ENCODE assay signal across 34 cellular contexts in the genomic region with DNA sequence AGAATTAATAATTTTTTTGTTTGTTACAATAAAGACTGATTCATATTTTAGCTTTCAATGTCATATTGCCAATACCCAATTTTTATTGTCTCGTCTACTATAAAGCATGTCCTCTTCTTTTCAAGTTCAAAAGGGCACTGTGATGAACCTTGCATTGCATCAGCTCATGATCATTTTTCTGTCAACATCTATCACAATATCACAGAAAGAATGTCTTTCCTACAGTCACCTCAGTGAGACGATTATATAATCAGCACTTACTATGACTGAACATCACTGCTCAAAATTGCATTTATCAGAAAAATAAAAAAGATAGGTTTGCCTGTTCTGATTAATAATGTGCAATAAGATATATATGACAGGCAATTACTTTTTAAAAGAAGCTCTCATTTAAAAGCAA.
"Had no signal": no experiment of that assay in that cellular context is flagged by ENCODE, and none has a peak within 500 bp of the region (broad histone marks: within the 10 kb centered on the region; RNA-seq: fewer than 3 reads in every experiment).

No MANE protein-coding gene starts in this region.

- H3K36me3 ChIP-seq: MG63 had no signal

- H3K9ac ChIP-seq: KMS-11 had no signal

- H3K4me3 ChIP-seq: MG63 had no signal

- H3K4me2 ChIP-seq: KMS-11 had no signal

- DNase-seq: Karpas-422, Kasumi-1, KBM-7, KG1, MG63, MM.1S, MV-4-11, NCI-H1048, NCI-H1092, NCI-H1092 treated with DMSO at 0.1 percent for 48 hours, NCI-H1105, NCI-H1105 treated with DMSO at 0.1 percent for 48 hours, NCI-H1417, NCI-H1417 treated with DMSO at 0.1 percent for 48 hours, NCI-H1436, NCI-H1436 treated with DMSO at 0.1 percent for 48 hours, NCI-H146, NCI-H1694, NCI-H1694 treated with DMSO at 0.1 percent for 48 hours, NCI-H187, NCI-H187 treated with DMSO at 0.1 percent for 48 hours, NCI-H2029, NCI-H2029 treated with DMSO at 0.1 percent for 48 hours, NCI-H2081, NCI-H2081 treated with DMSO at 0.1 percent for 48 hours, NCI-H2107, NCI-H2171, NCI-H2171 treated with DMSO at 0.1 percent for 48 hours, NCI-H2227 treated with DMSO at 0.1 percent for 48 hours, NCI-H226, NCI-H345, NCI-H446, NCI-H446 treated with DMSO at 0.1 percent for 48 hours had no signal

- H3K27ac ChIP-seq: KMS-11 had no signal

- H3K9me3 ChIP-seq: MG63 had no signal

- H3K27me3 ChIP-seq: MG63 had no signal
